Comparison of ENCODE assay signal across 2 cellular contexts in the genomic region with DNA sequence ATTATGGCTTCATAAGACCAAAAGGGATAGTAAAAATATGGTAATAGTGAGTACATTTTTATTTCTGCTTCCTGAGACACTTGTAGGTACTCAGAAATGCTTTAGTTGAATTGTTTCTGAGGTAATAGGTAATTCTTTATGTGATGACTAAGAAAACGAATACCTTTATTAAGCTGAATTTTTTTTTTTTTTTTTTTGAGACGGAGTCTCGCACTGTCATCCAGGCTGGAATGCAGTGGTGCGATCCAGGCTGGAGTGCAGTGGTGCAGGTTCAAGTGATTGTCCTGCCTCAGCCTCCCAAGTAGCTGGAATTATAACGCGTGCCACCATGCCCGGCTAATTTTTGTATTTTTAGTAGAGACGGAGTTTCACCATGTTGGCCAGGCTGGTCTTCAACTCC.
A peak's percentile ranks its signal among the peaks of the same experiment; 100 is the strongest.
TF ChIP-seq lines count a peak whose summit lies in the region.

No MANE protein-coding gene starts in this region.

TF ChIP-seq in GM12878, 131 proteins besides CTCF, POLR2A, EP300 and RAD21:
- TF ChIP-seq NFXL1 (IDR thresholded peaks at IDR 0.05; ENCODE audit: borderline replicate concordance) (peak; percentile 12; the same call in 1 of the 2 replicates), CHD1 (IDR thresholded peaks at IDR 0.05; ENCODE audit: low read depth, low read length) (no peak), ETV6 (conservative IDR thresholded peaks at IDR 0.05 in 1 of 2, IDR thresholded peaks at IDR 0.05 in 1 of 2; ENCODE audit: borderline replicate concordance in 1 of 2, low read depth in 1 of 2) (0 out of 4 replicates have a peak, but pooled peaks of 1 of the 2 experiments have one; percentile 18)

TF ChIP-seq in SK-N-SH treated with all-trans-retinoic acid at 6 μM for 48 hours, 23 proteins besides CTCF, POLR2A, EP300 and RAD21:
- TF ChIP-seq, protein P1, sequence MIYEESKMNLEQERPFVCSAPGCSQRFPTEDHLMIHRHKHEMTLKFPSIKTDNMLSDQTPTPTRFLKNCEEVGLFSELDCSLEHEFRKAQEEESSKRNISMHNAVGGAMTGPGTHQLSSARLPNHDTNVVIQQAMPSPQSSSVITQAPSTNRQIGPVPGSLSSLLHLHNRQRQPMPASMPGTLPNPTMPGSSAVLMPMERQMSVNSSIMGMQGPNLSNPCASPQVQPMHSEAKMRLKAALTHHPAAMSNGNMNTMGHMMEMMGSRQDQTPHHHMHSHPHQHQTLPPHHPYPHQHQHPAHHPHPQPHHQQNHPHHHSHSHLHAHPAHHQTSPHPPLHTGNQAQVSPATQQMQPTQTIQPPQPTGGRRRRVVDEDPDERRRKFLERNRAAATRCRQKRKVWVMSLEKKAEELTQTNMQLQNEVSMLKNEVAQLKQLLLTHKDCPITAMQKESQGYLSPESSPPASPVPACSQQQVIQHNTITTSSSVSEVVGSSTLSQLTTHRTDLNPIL (CRISPR knock-in tag; IDR thresholded peaks at IDR 0.05; ENCODE audit: low read depth) = no peak
- TF ChIP-seq ESRRG (CRISPR knock-in tag; IDR thresholded peaks at IDR 0.05) = no peak
- TF ChIP-seq TCF4 (CRISPR knock-in tag; IDR thresholded peaks at IDR 0.05; ENCODE audit: borderline replicate concordance) = no peak
- TF ChIP-seq, protein P2, sequence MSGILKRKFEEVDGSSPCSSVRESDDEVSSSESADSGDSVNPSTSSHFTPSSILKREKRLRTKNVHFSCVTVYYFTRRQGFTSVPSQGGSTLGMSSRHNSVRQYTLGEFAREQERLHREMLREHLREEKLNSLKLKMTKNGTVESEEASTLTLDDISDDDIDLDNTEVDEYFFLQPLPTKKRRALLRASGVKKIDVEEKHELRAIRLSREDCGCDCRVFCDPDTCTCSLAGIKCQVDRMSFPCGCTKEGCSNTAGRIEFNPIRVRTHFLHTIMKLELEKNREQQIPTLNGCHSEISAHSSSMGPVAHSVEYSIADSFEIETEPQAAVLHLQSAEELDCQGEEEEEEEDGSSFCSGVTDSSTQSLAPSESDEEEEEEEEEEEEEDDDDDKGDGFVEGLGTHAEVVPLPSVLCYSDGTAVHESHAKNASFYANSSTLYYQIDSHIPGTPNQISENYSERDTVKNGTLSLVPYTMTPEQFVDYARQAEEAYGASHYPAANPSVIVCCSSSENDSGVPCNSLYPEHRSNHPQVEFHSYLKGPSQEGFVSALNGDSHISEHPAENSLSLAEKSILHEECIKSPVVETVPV (CRISPR knock-in tag; IDR thresholded peaks at IDR 0.05) = no peak
- TF ChIP-seq ZFP30 (CRISPR knock-in tag; IDR thresholded peaks at IDR 0.05) = no peak
- no peak for TF ChIP-seq ZC3H10 (CRISPR knock-in tag; IDR thresholded peaks at IDR 0.05)
- no peak for TF ChIP-seq CSDC2 (CRISPR knock-in tag; IDR thresholded peaks at IDR 0.05)
- no peak for TF ChIP-seq ISL1 (CRISPR knock-in tag; IDR thresholded peaks at IDR 0.05)
- TF ChIP-seq ZNF8 (CRISPR knock-in tag; IDR thresholded peaks at IDR 0.05) = no peak
- no peak for TF ChIP-seq ZNF565 (CRISPR knock-in tag; conservative IDR thresholded peaks at IDR 0.05; ENCODE audit: low read depth)
- TF ChIP-seq, protein P3, sequence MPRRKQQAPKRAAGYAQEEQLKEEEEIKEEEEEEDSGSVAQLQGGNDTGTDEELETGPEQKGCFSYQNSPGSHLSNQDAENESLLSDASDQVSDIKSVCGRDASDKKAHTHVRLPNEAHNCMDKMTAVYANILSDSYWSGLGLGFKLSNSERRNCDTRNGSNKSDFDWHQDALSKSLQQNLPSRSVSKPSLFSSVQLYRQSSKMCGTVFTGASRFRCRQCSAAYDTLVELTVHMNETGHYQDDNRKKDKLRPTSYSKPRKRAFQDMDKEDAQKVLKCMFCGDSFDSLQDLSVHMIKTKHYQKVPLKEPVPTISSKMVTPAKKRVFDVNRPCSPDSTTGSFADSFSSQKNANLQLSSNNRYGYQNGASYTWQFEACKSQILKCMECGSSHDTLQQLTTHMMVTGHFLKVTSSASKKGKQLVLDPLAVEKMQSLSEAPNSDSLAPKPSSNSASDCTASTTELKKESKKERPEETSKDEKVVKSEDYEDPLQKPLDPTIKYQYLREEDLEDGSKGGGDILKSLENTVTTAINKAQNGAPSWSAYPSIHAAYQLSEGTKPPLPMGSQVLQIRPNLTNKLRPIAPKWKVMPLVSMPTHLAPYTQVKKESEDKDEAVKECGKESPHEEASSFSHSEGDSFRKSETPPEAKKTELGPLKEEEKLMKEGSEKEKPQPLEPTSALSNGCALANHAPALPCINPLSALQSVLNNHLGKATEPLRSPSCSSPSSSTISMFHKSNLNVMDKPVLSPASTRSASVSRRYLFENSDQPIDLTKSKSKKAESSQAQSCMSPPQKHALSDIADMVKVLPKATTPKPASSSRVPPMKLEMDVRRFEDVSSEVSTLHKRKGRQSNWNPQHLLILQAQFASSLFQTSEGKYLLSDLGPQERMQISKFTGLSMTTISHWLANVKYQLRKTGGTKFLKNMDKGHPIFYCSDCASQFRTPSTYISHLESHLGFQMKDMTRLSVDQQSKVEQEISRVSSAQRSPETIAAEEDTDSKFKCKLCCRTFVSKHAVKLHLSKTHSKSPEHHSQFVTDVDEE (CRISPR knock-in tag; IDR thresholded peaks at IDR 0.05) = no peak
- TF ChIP-seq, protein P4, sequence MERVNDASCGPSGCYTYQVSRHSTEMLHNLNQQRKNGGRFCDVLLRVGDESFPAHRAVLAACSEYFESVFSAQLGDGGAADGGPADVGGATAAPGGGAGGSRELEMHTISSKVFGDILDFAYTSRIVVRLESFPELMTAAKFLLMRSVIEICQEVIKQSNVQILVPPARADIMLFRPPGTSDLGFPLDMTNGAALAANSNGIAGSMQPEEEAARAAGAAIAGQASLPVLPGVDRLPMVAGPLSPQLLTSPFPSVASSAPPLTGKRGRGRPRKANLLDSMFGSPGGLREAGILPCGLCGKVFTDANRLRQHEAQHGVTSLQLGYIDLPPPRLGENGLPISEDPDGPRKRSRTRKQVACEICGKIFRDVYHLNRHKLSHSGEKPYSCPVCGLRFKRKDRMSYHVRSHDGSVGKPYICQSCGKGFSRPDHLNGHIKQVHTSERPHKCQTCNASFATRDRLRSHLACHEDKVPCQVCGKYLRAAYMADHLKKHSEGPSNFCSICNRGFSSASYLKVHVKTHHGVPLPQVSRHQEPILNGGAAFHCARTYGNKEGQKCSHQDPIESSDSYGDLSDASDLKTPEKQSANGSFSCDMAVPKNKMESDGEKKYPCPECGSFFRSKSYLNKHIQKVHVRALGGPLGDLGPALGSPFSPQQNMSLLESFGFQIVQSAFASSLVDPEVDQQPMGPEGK (CRISPR knock-in tag; IDR thresholded peaks at IDR 0.05; ENCODE audit: borderline replicate concordance) = no peak
- no peak for TF ChIP-seq ARNTL (CRISPR knock-in tag; IDR thresholded peaks at IDR 0.05; ENCODE audit: borderline replicate concordance, low read depth)
- TF ChIP-seq GLIS3 (CRISPR knock-in tag; IDR thresholded peaks at IDR 0.05) = no peak
- no peak for TF ChIP-seq BACH2 (CRISPR knock-in tag; IDR thresholded peaks at IDR 0.05; ENCODE audit: borderline replicate concordance)
- no peak for TF ChIP-seq RARB (CRISPR knock-in tag; IDR thresholded peaks at IDR 0.05)
- TF ChIP-seq OSR1 (CRISPR knock-in tag; IDR thresholded peaks at IDR 0.05) = no peak
TF ChIP-seq in SK-N-SH treated with all-trans-retinoic acid at 6 μM for 48 hours: peak in this region for 0.
